Comparison of ENCODE assay signal across 7 cellular contexts in the genomic region with DNA sequence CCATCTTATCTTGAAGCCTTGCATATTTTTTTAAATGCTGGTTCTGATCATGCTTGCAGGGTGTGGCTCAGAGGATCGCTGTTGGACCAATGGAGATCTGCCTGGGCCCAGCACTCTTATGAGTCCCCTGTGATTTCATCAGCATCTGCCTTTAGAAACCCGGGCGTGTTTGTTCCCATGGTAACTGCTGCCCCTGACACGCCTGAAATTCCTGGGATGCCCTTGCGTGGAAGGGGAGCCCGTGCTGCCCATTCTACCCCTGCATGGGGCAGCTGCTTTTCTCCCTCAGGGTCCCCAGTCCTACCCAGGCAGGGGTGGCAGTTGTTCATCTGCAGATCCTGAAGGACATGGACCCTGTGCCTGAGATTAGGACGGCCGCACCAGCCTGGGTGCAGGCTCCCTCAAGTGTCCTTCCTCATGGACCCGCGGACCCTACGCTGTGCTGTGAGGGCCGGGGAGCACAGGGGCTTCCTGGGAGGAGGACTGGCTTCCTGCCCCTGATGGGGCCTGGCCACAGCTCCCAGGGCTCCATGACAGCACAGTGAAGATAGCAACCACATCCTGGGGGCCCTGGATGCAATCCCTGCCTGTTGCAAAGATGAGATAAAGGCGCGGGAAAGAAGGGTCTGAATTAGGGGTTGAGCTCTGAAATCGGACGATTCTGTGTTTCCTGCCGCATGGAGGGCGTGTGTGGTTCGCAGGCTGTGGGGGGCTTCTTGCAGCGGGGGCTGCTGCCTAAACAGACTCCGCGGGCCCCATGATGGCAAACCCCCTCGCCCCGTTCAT.
DNase-seq lines count a peak whose midpoint lies in the region; ATAC-seq and TF ChIP-seq lines count a peak whose summit lies in the region.

No MANE protein-coding gene starts in this region.

- DNase-seq in HFFc6 (peak; percentile 75), T-helper 17 cell (no peak), fibroblast of gingiva (ENCODE audit: low read depth) (peak; percentile 67), osteocyte (ENCODE audit: extremely low spot score, unreplicated experiment) (no peak), NCI-H2081 treated with DMSO at 0.1 percent for 48 hours (lab: John Stamatoyannopoulos, UW) (no peak)

- H3K4me3 Mint-ChIP-seq in HFFc6 (peak overlapping the region; percentile 54; the same call in 1 of the 2 replicates), T-helper 17 cell (peak overlapping the region; percentile 87), osteocyte (ENCODE audit: unreplicated experiment) (peak overlapping the region; percentile 60)

- H3K9me3 ChIP-seq in T-helper 17 cell (ENCODE audit: control insufficient read depth, low read length, poor library complexity, severe bottlenecking) = no peaks in the 10 kb centered on the region

- H3K27me3 Mint-ChIP-seq in HFFc6 (ENCODE audit: insufficient read depth) (peaks cover 3% of the 10 kb centered on the region; the same call in 1 of the 2 replicates), T-helper 17 cell (no peaks in the 10 kb centered on the region), osteocyte (ENCODE audit: unreplicated experiment) (no peaks in the 10 kb centered on the region)

- H3K9me3 Mint-ChIP-seq in HFFc6 (no peaks in the 10 kb centered on the region), osteocyte (ENCODE audit: unreplicated experiment) (no peaks in the 10 kb centered on the region)

- ATAC-seq in T-helper 17 cell (peak; percentile 18), GM18868 (IDR thresholded peaks at IDR 0.05; ENCODE audit: unreplicated experiment) (no peak), GM19351 (IDR thresholded peaks at IDR 0.05; ENCODE audit: unreplicated experiment) (no peak)

- no peaks in the 10 kb centered on the region; the same call in 1 of the 2 replicates for H3K36me3 Mint-ChIP-seq in HFFc6 (ENCODE audit: low read depth)
- H3K36me3 Mint-ChIP-seq in T-helper 17 cell (ENCODE audit: low read depth) = peaks cover 5% of the 10 kb centered on the region
- no peaks in the 10 kb centered on the region for H3K36me3 Mint-ChIP-seq in osteocyte (ENCODE audit: unreplicated experiment)

- H3K4me1 Mint-ChIP-seq in HFFc6 (ENCODE audit: low read depth) (peaks cover 24% of the 10 kb centered on the region), T-helper 17 cell (peaks cover 23% of the 10 kb centered on the region), osteocyte (ENCODE audit: unreplicated experiment) (peaks cover 14% of the 10 kb centered on the region)

- H3K27ac Mint-ChIP-seq in HFFc6 (peak overlapping the region; percentile 72), T-helper 17 cell (peak overlapping the region; percentile 84), osteocyte (ENCODE audit: unreplicated experiment) (no peak overlapping the region)

- TF ChIP-seq CTCF in HFFc6 (IDR thresholded peaks at IDR 0.05) (no peak), osteocyte (IDR thresholded peaks at IDR 0.05) (no peak)

Comparison
In these comparisons a context has a peak if more than half of its experiments do, and no peak if none do; other contexts are left out.
1. DNase-seq: peak in HFFc6 (single experiment) and fibroblast of gingiva (single experiment); none in T-helper 17 cell (0 of 3), osteocyte (single experiment) and NCI-H2081 treated with DMSO at 0.1 percent for 48 hours (single experiment).
2. Peak in every context shown above with its lines, with median percentiles within 50 percentile points of each other: H3K4me3 Mint-ChIP-seq.